In the genomic region with DNA sequence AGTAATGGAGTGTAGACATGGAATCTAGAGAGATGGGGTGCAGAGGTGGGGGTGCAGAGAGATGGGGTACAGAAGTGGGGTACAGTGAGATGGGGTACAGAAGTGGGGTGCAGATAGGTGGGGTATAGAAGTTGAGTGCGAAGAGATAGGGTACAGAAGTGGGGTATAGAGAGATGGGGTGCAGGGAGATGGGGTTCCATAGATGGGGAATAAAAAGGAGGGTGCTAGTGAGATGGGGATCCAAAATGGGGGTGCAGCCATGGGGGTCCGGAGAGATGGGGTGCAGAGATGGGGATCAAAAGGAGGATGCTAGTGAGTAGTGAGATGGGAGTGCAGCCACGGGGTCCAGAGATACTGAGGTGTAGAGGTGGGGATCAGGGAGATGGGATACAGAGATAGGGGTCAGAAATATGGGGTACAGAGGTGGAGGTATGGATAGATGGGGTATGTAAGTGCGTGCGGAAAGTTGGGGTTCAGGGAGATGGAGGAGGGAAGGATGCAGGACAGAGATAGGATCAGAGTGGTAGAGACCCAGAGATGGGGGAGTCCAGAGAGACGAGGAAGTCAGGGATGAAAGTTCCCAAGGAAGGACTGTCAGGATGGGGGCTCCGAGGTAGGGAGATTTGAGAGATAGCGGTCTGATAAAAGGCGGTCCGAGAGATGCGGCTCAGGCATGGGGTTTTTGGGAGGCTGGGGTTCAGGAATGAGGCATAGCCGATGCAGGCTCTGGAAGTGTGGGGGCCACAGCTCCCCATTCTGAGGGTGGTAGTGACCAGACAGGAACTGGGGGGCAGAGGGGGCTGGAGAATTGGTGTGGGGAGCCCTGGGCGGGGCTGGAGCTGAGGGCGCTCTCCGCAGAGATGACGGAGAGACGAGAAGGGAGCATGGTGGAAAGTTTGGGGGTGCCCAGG, we compare ENCODE assay signal across 8 cellular contexts. TPM values are rescaled to one million over a fixed set of nuclear protein-coding genes. Genes with fewer than 3 reads are reported as not detected.
DNase-seq lines count a peak whose midpoint lies in the region; TF ChIP-seq lines count a peak whose summit lies in the region.
"Had no signal": no experiment of that assay in that cellular context is flagged by ENCODE, and none has a peak within 500 bp of the region (broad histone marks: within the 10 kb centered on the region; RNA-seq: fewer than 3 reads in every experiment).

No MANE protein-coding gene starts in this region.

- DNase-seq in GM13976 (ENCODE audit: low spot score), result peak; percentile 30
- no peak for DNase-seq in mesendoderm
- no peak for DNase-seq in ovary
- no peak for DNase-seq in SW480 (ENCODE audit: low spot score)
- DNase-seq in activated gamma-delta T cell treated with Interleukin-2 at 50 U/mL for 16 hours, result no peak
- DNase-seq: uterus had no signal

- peak overlapping the region; percentile 40 for H3K9ac ChIP-seq in mesendoderm (ENCODE audit: low read length)

- no peak overlapping the region for H4K5ac ChIP-seq in mesendoderm (ENCODE audit: low read length)

- no peak overlapping the region for H2BK15ac ChIP-seq in mesendoderm (replicated peaks; ENCODE audit: low read depth)

- no peak overlapping the region for H3K4ac ChIP-seq in mesendoderm (ENCODE audit: low read depth, low read length)

- H3K79me2 ChIP-seq in mesendoderm (ENCODE audit: control insufficient read depth, insufficient read depth, low read length), result no peaks in the 10 kb centered on the region

- no peak overlapping the region for H3K27ac ChIP-seq in mesendoderm (ENCODE audit: low read depth, low read length)
- H3K27ac ChIP-seq in ovary, result no peak overlapping the region
- H3K27ac ChIP-seq: uterus had no signal

- TF ChIP-seq CTCF in GM13976 (IDR thresholded peaks at IDR 0.05; ENCODE audit: borderline replicate concordance, control extremely low read depth, extremely low read depth, insufficient read depth, missing control alignments) (no peak), WI38 (IDR thresholded peaks at IDR 0.05; ENCODE audit: low read depth, low read length) (no peak), ovary (IDR thresholded peaks at IDR 0.05) (no peak)

- peak overlapping the region; percentile 48 for H3K4me2 ChIP-seq in mesendoderm (ENCODE audit: low read length)

- no peak overlapping the region for H3K23ac ChIP-seq in mesendoderm (ENCODE audit: low read length)

- H3K4me1 ChIP-seq in mesendoderm (ENCODE audit: control insufficient read depth, low read depth, low read length) (peaks cover 2% of the 10 kb centered on the region), ovary (ENCODE audit: insufficient read depth) (peaks cover 4% of the 10 kb centered on the region)

- TF ChIP-seq EP300 in ovary (IDR thresholded peaks at IDR 0.05), result no peak

- no peaks in the 10 kb centered on the region for H3K9me3 ChIP-seq in ovary
- H3K9me3 ChIP-seq: uterus had no signal

- H3K18ac ChIP-seq in mesendoderm (ENCODE audit: low read length), result no peak overlapping the region

- H3K36me3 ChIP-seq in mesendoderm (ENCODE audit: control insufficient read depth, insufficient read depth, low read length) (no peaks in the 10 kb centered on the region), ovary (no peaks in the 10 kb centered on the region)
- H3K36me3 ChIP-seq: uterus had no signal

- no peak overlapping the region for H4K8ac ChIP-seq in mesendoderm (ENCODE audit: low read depth, low read length)

- no peak overlapping the region for H2AK5ac ChIP-seq in mesendoderm (ENCODE audit: low read length)

- H3K4me3 ChIP-seq in WI38 (ENCODE audit: low read depth, low read length) (peak overlapping the region; percentile 27; the same call in 1 of the 2 replicates), mesendoderm (ENCODE audit: low read length) (no peak overlapping the region), ovary (no peak overlapping the region)

- H3K79me1 ChIP-seq in mesendoderm (ENCODE audit: low read length), result no peaks in the 10 kb centered on the region

- in situ Hi-C loops in GM13976 (cut with MboI; ENCODE audit: low sequenced_read_pairs, unreplicated experiment), result loop anchor here (25.0 kb wide), 1 partner anchor 446 kb away; no protein-coding TSS in a partner anchor

- WGBS in mesendoderm (ENCODE audit: extremely low coverage, insufficient coverage, low lambda C conversion rate), result 100% methylated on average over 1 of the region's 17 CpGs
- WGBS in ovary, 3 donors, result 15 to 21% (median 21%) methylated on average over 17 of the region's 17 CpGs

- no peak overlapping the region for H2BK120ac ChIP-seq in mesendoderm (ENCODE audit: low read depth, low read length)

- H3K27me3 ChIP-seq in mesendoderm (ENCODE audit: insufficient read depth, low read length, poor library complexity) (peaks cover 2% of the 10 kb centered on the region), ovary (no peaks in the 10 kb centered on the region)

- no peak overlapping the region for H2BK5ac ChIP-seq in mesendoderm (ENCODE audit: low read length)

- TF ChIP-seq POLR2A in ovary (IDR thresholded peaks at IDR 0.05), result no peak

- peak overlapping the region; percentile 60 for H3K56ac ChIP-seq in mesendoderm (ENCODE audit: low read length)

- intact Hi-C loops in ovary (cut with DNase I), result no loop called here

RNA-seq across cellular contexts. Expression of a gene that starts 3.4 kb away (rescaled TPM):
- polyA plus RNA-seq in mesendoderm (2013, experiment 1 of 2), result 11.7 TPM
- 11.4 TPM for polyA plus RNA-seq in mesendoderm (2013, experiment 2 of 2)
- 1 to 10 TPM in 1 of 7 donors, under 1 TPM in 4, not detected in 2; 0.17 to 2.6 (median 0.48) TPM for total RNA-seq in ovary
- polyA plus RNA-seq in ovary, result under 1 TPM; 0.20 to 0.33 TPM

RNA-seq across cellular contexts. Expression of a gene that starts 14.1 kb away (rescaled TPM):
- polyA plus RNA-seq in mesendoderm (2013, experiment 1 of 2), result 0.08 TPM
- polyA plus RNA-seq in mesendoderm (2013, experiment 2 of 2), result 0.10 TPM
- total RNA-seq in ovary, result 10 to 100 TPM in 1 of 7 donors, 1 to 10 TPM in 1, under 1 TPM in 5; 0.28 to 13.9 (median 0.53) TPM
- 1 to 10 TPM in 1 of 2 donors, under 1 TPM in 1; 0.80 to 1.3 TPM for polyA plus RNA-seq in ovary

RNA-seq across cellular contexts. Expression of a gene that starts 26.9 kb away (rescaled TPM):
- polyA plus RNA-seq in mesendoderm (2013, experiment 1 of 2), result 6.1 TPM
- polyA plus RNA-seq in mesendoderm (2013, experiment 2 of 2), result 5.8 TPM
- 1 to 10 TPM in 5 of 7 donors, under 1 TPM in 2; 0.48 to 4.3 (median 1.8) TPM for total RNA-seq in ovary
- polyA plus RNA-seq in ovary, result 1 to 10 TPM; 2.1 to 2.4 TPM

RNA-seq across cellular contexts. Expression of a gene that starts 27.1 kb away (rescaled TPM):
- not detected for polyA plus RNA-seq in mesendoderm (2013, experiment 1 of 2)
- polyA plus RNA-seq in mesendoderm (2013, experiment 2 of 2), result 0.10 TPM
- not detected for total RNA-seq in ovary
- polyA plus RNA-seq in ovary, result under 1 TPM in 1 of 2 donors, not detected in 1; 0.08 TPM
- total RNA-seq: G401 had no signal

RNA-seq across cellular contexts. Expression of a gene that starts 30.5 kb away (rescaled TPM):
- polyA plus RNA-seq in mesendoderm (2013, experiment 1 of 2), result not detected
- polyA plus RNA-seq in mesendoderm (2013, experiment 2 of 2), result not detected
- total RNA-seq in ovary, result not detected
- not detected for polyA plus RNA-seq in ovary
- total RNA-seq: G401, uterus had no signal
